In the genomic region with DNA sequence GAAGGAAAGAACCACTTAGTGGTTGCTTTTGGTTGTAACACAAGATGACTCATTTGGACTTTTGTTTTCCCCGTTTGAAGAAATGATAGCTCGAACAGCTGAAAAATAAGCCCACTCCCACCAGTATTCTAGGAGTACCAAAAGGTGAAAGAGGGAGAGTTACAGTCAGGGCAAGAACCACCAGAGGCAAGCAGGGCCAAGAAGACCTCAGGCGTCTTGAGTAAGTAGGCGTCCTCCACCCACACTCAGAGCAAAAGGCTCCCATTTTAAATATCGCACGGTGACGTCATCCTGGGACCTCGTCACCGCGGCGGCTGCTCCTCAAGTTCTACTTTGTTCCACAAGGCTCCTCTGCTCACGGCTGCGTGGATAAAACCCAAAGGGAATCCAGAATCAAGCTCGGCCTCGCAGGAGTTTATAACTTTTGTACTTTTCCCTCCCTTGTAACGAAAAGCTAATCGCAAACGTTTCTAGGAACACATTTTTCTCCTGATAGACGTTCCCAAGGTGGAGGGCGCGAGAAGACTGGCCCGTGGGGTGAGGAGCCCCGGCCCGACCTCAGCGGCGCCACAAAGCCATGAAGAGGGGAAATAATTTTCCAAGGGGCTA, we compare ENCODE assay signal across 8 cellular contexts. TPM values are rescaled to one million over a fixed set of nuclear protein-coding genes. Genes with fewer than 3 reads are reported as not detected.
DNase-seq lines count a peak whose midpoint lies in the region; ATAC-seq and TF ChIP-seq lines count a peak whose summit lies in the region.

No MANE protein-coding gene starts in this region.

- peak overlapping the region; percentile 99 for H3K27ac Mint-ChIP-seq in neural progenitor cell

- H3F3A ChIP-seq in neural progenitor cell (ENCODE audit: low read depth): peaks cover 10% of the 10 kb centered on the region

- H3K36me3 ChIP-seq in HUES6 (ENCODE audit: control insufficient read depth, insufficient read depth, low read length): peaks cover 36% of the 10 kb centered on the region
- peaks cover 9% of the 10 kb centered on the region for H3K36me3 ChIP-seq in neural progenitor cell
- H3K36me3 ChIP-seq in stomach: peaks cover 0 to 15% (median 6%) of the 10 kb centered on the region in 4 donors

- peak overlapping the region; percentile 78 for H3K4me3 ChIP-seq in HUES6 (ENCODE audit: low read depth, low read length)
- H3K4me3 ChIP-seq in neural progenitor cell: peak overlapping the region; percentile 91
- peak overlapping the region; percentile 71 to 89 (median 79) for H3K4me3 ChIP-seq in stomach

- peak overlapping the region; percentile 96 for H3K4me3 Mint-ChIP-seq in neural progenitor cell

- H3K9me3 Mint-ChIP-seq in neural progenitor cell: no peaks in the 10 kb centered on the region

- TF ChIP-seq POLR2A in stomach (IDR thresholded peaks at IDR 0.05): peak in 1 of 4 donors; percentile 24

- H3K27me3 ChIP-seq in HUES6 (ENCODE audit: control insufficient read depth, insufficient read depth, low read length): peaks cover 4% of the 10 kb centered on the region; the same call in 1 of the 2 replicates
- no peaks in the 10 kb centered on the region for H3K27me3 ChIP-seq in foreskin keratinocyte
- H3K27me3 ChIP-seq in neural progenitor cell: peaks cover 20% of the 10 kb centered on the region
- H3K27me3 ChIP-seq in stomach: no peaks in the 10 kb centered on the region

- H3K9me3 ChIP-seq in HUES6 (ENCODE audit: control insufficient read depth, insufficient read depth, low read depth, low read length) (no peaks in the 10 kb centered on the region), neural progenitor cell (ENCODE audit: low read depth) (no peaks in the 10 kb centered on the region), stomach (no peaks in the 10 kb centered on the region)

- ATAC-seq in GM21515 (IDR thresholded peaks at IDR 0.05; ENCODE audit: unreplicated experiment) (peak; percentile 65), foreskin keratinocyte (peak; percentile 79)

- TF ChIP-seq EP300 in stomach (IDR thresholded peaks at IDR 0.05): no peak

- WGBS in stomach, 5 donors: 0 to 1% (median 0%) methylated on average over 26 of the region's 26 CpGs

- peak overlapping the region; percentile 93; the same call in 1 of the 2 replicates for H3K27ac ChIP-seq in HUES6 (ENCODE audit: low read depth, low read length)
- peak overlapping the region; percentile 99 for H3K27ac ChIP-seq in foreskin keratinocyte
- no peak overlapping the region for H3K27ac ChIP-seq in neural progenitor cell
- peak overlapping the region; percentile 87 to 97 (median 93) for H3K27ac ChIP-seq in stomach

- H3K79me2 ChIP-seq in neural progenitor cell (ENCODE audit: low read depth): peaks cover 57% of the 10 kb centered on the region

- H3K4me1 ChIP-seq in HUES6 (ENCODE audit: control insufficient read depth, insufficient read depth, low read length) (peaks cover 7% of the 10 kb centered on the region), foreskin keratinocyte (peaks cover 23% of the 10 kb centered on the region), neural progenitor cell (peaks cover 11% of the 10 kb centered on the region), stomach (peaks cover 7 to 46% (median 23%) of the 10 kb centered on the region in 4 donors)

- TF ChIP-seq CTCF in foreskin keratinocyte (conservative IDR thresholded peaks at IDR 0.05) (peak; percentile 4), neural progenitor cell (IDR thresholded peaks at IDR 0.05) (no peak), stomach (IDR thresholded peaks at IDR 0.05) (peak in 2 of 7 experiments; percentile 7 to 12)

- H3K4me2 ChIP-seq in neural progenitor cell: peak overlapping the region; percentile 88

- H3K9ac ChIP-seq in HUES6 (ENCODE audit: low read length) (peak overlapping the region; percentile 92), neural progenitor cell (peak overlapping the region; percentile 61)

- H3K36me3 Mint-ChIP-seq in neural progenitor cell: peaks cover 23% of the 10 kb centered on the region

- H3K4me1 Mint-ChIP-seq in neural progenitor cell: peaks cover 19% of the 10 kb centered on the region

- peaks cover 5% of the 10 kb centered on the region for H3K27me3 Mint-ChIP-seq in neural progenitor cell (ENCODE audit: insufficient read depth, low read depth)

- peaks cover 8% of the 10 kb centered on the region for H4K20me1 ChIP-seq in neural progenitor cell (ENCODE audit: low read depth)

- intact Hi-C loops in stomach (cut with DNase I; ENCODE audit: low total_unique reads): no loop called here

- DNase-seq in DMS53 (lab: John Stamatoyannopoulos, UW) (peak; percentile 80), RPMI8226 (peak; percentile 88), foreskin keratinocyte (peak; percentile 75 to 82), neural progenitor cell (ENCODE audit: low spot score) (peak; percentile 79), stomach (peak; percentile 86)
- peak; percentile 92 for DNase-seq in activated effector memory CD4-positive, alpha-beta T cell treated with anti-CD3 and anti-CD28 coated beads, Interleukin-2, amount 50 U/mL, for 16 hours

- H2AFZ ChIP-seq in neural progenitor cell (replicated peaks): peak overlapping the region; percentile 97

RNA-seq across cellular contexts. Expression of gene BTG3, which starts 1.2 kb away (rescaled TPM):
- 54.2 and 62.2 TPM in 2 replicates for total RNA-seq in foreskin keratinocyte
- polyA plus RNA-seq in foreskin keratinocyte: 50.4 and 60.7 TPM in 2 replicates
- total RNA-seq in neural progenitor cell (ENCODE audit: low replicate concordance): 39.2 and 44.7 TPM in 2 replicates
- 100 to 1,000 TPM in 1 of 5 donors, 10 to 100 TPM in 4; 15.2 to 110 (median 37.8) TPM for total RNA-seq in stomach
- polyA plus RNA-seq in stomach: 10 to 100 TPM; 23.5 to 28.7 (median 26.6) TPM
